In genomic region chr17:46809110-46809571, GRCh38 we compare ENCODE assay signal across 26 cellular contexts. TPM values are rescaled to one million over a fixed set of nuclear protein-coding genes. Genes with fewer than 3 reads are reported as not detected.
A peak's percentile ranks its signal among the peaks of the same experiment; 100 is the strongest.
DNase-seq lines count a peak whose midpoint lies in the region; ATAC-seq, FAIRE-seq and TF ChIP-seq lines count a peak whose summit lies in the region.
"Had no signal": no experiment of that assay in that cellular context is flagged by ENCODE, and none has a peak within 500 bp of the region (broad histone marks: within the 10 kb centered on the region; RNA-seq: fewer than 3 reads in every experiment).

No MANE protein-coding gene starts in this region.

- H3K18ac ChIP-seq in H1 (ENCODE audit: extremely low read depth, low read length), result peak overlapping the region; percentile 48
- H3K18ac ChIP-seq in neuronal stem cell (ENCODE audit: low read length), result no peak overlapping the region

- FAIRE-seq in H1 (lab: Jason Lieb, UNC) (peak; percentile 28), GM19239 (lab: Jason Lieb, UNC) (no peak)
- FAIRE-seq: HepG2 had no signal

- H3K4ac ChIP-seq in H1 (replicated peaks; ENCODE audit: insufficient read length, low read depth, low read length) (no peak overlapping the region), neuronal stem cell (ENCODE audit: low read length) (no peak overlapping the region)

- H3K79me1 ChIP-seq in H1 (ENCODE audit: low read depth, low read length) (no peaks in the 10 kb centered on the region), neuronal stem cell (ENCODE audit: low read depth, low read length) (no peaks in the 10 kb centered on the region)

- H4K8ac ChIP-seq in H1 (ENCODE audit: extremely low read depth, insufficient read depth, low read length), result no peak overlapping the region
- H4K8ac ChIP-seq in neuronal stem cell (ENCODE audit: low read depth, low read length), result no peak overlapping the region

- POLR2A ChIA-PET in H1 (lab: Charles Lee; ENCODE audit: partially characterized antibody), result interaction anchor here (1.8 kb wide), 1 partner anchor 10 kb away, joined by 4 read pairs; no protein-coding TSS in a partner anchor

- H2BK5ac ChIP-seq in H1 (ENCODE audit: low read depth, low read length), result no peak overlapping the region
- no peak overlapping the region for H2BK5ac ChIP-seq in neuronal stem cell (ENCODE audit: low read length)

- H3K36me3 ChIP-seq in H1 (ENCODE audit: control insufficient read depth in 2 of 4, insufficient read depth in 4 of 4, low read length in 3 of 4) (no peaks in the 10 kb centered on the region), neuronal stem cell (replicated peaks in 1 of 2; ENCODE audit: control insufficient read depth in 2 of 2, insufficient read depth in 2 of 2, low read length in 2 of 2) (peaks cover 1 to 29% of the 10 kb centered on the region in 2 donors)
- H3K36me3 ChIP-seq: neutrophil had no signal

- no peak overlapping the region for H3K14ac ChIP-seq in H1 (ENCODE audit: insufficient read length)
- H3K14ac ChIP-seq in neuronal stem cell (ENCODE audit: low read length), result no peak overlapping the region

- H3K4me3 ChIP-seq in H1 (ENCODE audit: extremely low read depth in 1 of 4, insufficient read depth in 2 of 4, low read depth in 3 of 4, low read length in 4 of 4), result no peak overlapping the region
- H3K4me3 ChIP-seq in neuronal stem cell (ENCODE audit: low read length in 2 of 2), result no peak overlapping the region
- H3K4me3 ChIP-seq: psoas muscle, testis had no signal

- H4K20me1 ChIP-seq in H1 (replicated peaks in 1 of 2; ENCODE audit: control insufficient read depth in 1 of 2, insufficient read depth in 2 of 2, low read length in 2 of 2), result peaks cover 0 to 2% of the 10 kb centered on the region in 2 experiments

- H3K23ac ChIP-seq in H1 (ENCODE audit: insufficient read length) (no peak overlapping the region), neuronal stem cell (ENCODE audit: low read depth, low read length, poor library complexity) (no peak overlapping the region)

- no peak overlapping the region for H4K91ac ChIP-seq in H1 (replicated peaks; ENCODE audit: insufficient read length, low read length)
- no peak overlapping the region for H4K91ac ChIP-seq in neuronal stem cell (ENCODE audit: low read depth, low read length, poor library complexity)

- H2AK5ac ChIP-seq in H1 (ENCODE audit: low read depth, low read length) (no peak overlapping the region), neuronal stem cell (ENCODE audit: low read depth, low read length) (peak overlapping the region; percentile 1)

- H2BK12ac ChIP-seq in H1 (ENCODE audit: low read depth, low read length) (no peak overlapping the region), neuronal stem cell (ENCODE audit: low read length) (no peak overlapping the region)

- DNase-seq in ELF-1 (ENCODE audit: low read depth, low spot score), result peak; percentile 90
- peak; percentile 14 for DNase-seq in NCI-H510A (lab: John Stamatoyannopoulos, UW)
- DNase-seq in H1 (ENCODE audit: low read depth in 1 of 2, low spot score in 2 of 2), result peak in 1 of 2 experiments; percentile 63
- no peak for DNase-seq in neuronal stem cell (ENCODE audit: low spot score)
- DNase-seq in hypothalamus (lab: John Stamatoyannopoulos, UW), result no peak
- no peak for DNase-seq in GM19239 (ENCODE audit: insufficient read length, low spot score)
- DNase-seq: activated CD4-positive, alpha-beta T cell treated with anti-CD3 and anti-CD28 coated beads for 4 hours; activated CD8-positive, alpha-beta memory T cell treated with anti-CD3 and anti-CD28 coated beads, Interleukin-2, amount 10 ng/mL, durations not matched to agents 7 days and 5 days; aorta; CD4-positive, alpha-beta T cell; GF-D8; NCI-H1092 treated with DMSO at 0.1 percent for 48 hours; NCI-H2029 treated with DMSO at 0.1 percent for 48 hours; NCI-H446; psoas muscle; stimulated activated CD4-positive, alpha-beta T cell treated with anti-CD3 and anti-CD28 coated beads, Interleukin-2, amount 100 ng/mL, for 24 hours; testis had no signal

- WGBS in H1 (ENCODE audit: extremely low coverage in 1 of 2, insufficient coverage in 1 of 2, insufficient read length in 1 of 2, insufficient replicate concordance in 2 of 2, low coverage in 1 of 2, low lambda C conversion rate in 2 of 2, missing lambda C conversion rate in 1 of 2), 2 experiments, result 68% methylated on average over 8 of the region's 8 CpGs; no CpG with 5 or more reads in 1 of the 2 experiments
- no CpG with 5 or more reads among the region's 8 CpGs for WGBS in neuronal stem cell (ENCODE audit: extremely low coverage in 2 of 2, insufficient read length in 2 of 2, insufficient replicate concordance in 1 of 2), 2 donors

- CTCF ChIA-PET in H1 (lab: Charles Lee; ENCODE audit: partially characterized antibody), result interaction anchor here (0.9 to 2.4 kb wide), 11 partner anchors 10 to 34 kb away, joined by 3 to 9 read pairs (median 4); no protein-coding TSS in a partner anchor

- H3K56ac ChIP-seq in H1 (replicated peaks; ENCODE audit: insufficient read length, low read depth, low read length), result no peak overlapping the region

- no peaks in the 10 kb centered on the region for H3K23me2 ChIP-seq in H1 (ENCODE audit: low read depth, low read length)

- H3K79me2 ChIP-seq in H1 (ENCODE audit: control insufficient read depth in 1 of 2, insufficient read depth in 2 of 2, low read length in 2 of 2), result no peaks in the 10 kb centered on the region

- TF ChIP-seq CTCF in H1 (IDR thresholded peaks at IDR 0.05; ENCODE audit: control extremely low read depth in 1 of 3, insufficient read depth in 1 of 3, low read depth in 1 of 3, low read length in 3 of 3), result no peak

- no peak for TF ChIP-seq EP300 in H1 (IDR thresholded peaks at IDR 0.05; ENCODE audit: borderline replicate concordance in 1 of 2, low read depth in 2 of 2, low read length in 2 of 2)

- TF ChIP-seq POLR2A in H1 (IDR thresholded peaks at IDR 0.05; ENCODE audit: control extremely low read depth in 1 of 2, low read depth in 2 of 2, low read length in 2 of 2), result no peak

- H3K9me3 ChIP-seq in H1 (ENCODE audit: insufficient read depth in 2 of 2, low read depth in 1 of 2, low read length in 1 of 2), result no peaks in the 10 kb centered on the region
- H3K9me3 ChIP-seq in neuronal stem cell (replicated peaks in 1 of 2; ENCODE audit: control insufficient read depth in 2 of 2, insufficient read depth in 1 of 2, low read depth in 1 of 2, low read length in 2 of 2), result peaks cover 0 to 5% of the 10 kb centered on the region in 2 donors
- H3K9me3 ChIP-seq: neutrophil, psoas muscle, testis had no signal

- no peak overlapping the region for H2BK15ac ChIP-seq in H1 (ENCODE audit: low read length)
- H2BK15ac ChIP-seq in neuronal stem cell (ENCODE audit: low read length), result no peak overlapping the region

- H3K4me2 ChIP-seq in H1 (ENCODE audit: insufficient read depth in 1 of 2, low read depth in 2 of 2, low read length in 2 of 2) (no peak overlapping the region), neuronal stem cell (ENCODE audit: insufficient read depth, low read length, poor library complexity, severe bottlenecking) (no peak overlapping the region)

- H2AFZ ChIP-seq in H1 (ENCODE audit: low read length) (no peak overlapping the region), neuronal stem cell (ENCODE audit: low read length) (no peak overlapping the region)

- no peak for TF ChIP-seq RAD21 in H1 (IDR thresholded peaks at IDR 0.05 in 1 of 2, conservative IDR thresholded peaks at IDR 0.05 in 1 of 2; ENCODE audit: low read depth in 2 of 2, low read length in 2 of 2)

- H3K9ac ChIP-seq in H1 (replicated peaks in 1 of 4; ENCODE audit: extremely low read depth in 1 of 4, low read depth in 3 of 4, low read length in 3 of 4) (no peak overlapping the region), neuronal stem cell (ENCODE audit: low read depth, low read length, poor library complexity) (no peak overlapping the region)

- H3K4me1 ChIP-seq in H1 (replicated peaks in 1 of 4; ENCODE audit: control insufficient read depth in 3 of 4, insufficient read depth in 4 of 4, low read length in 3 of 4), result peaks cover 0 to 14% (median 2%) of the 10 kb centered on the region in 4 experiments; a peak in 4 of 7 replicates
- peaks cover 0 to 2% of the 10 kb centered on the region in 2 donors for H3K4me1 ChIP-seq in neuronal stem cell (ENCODE audit: control insufficient read depth in 2 of 2, insufficient read depth in 1 of 2, low read depth in 1 of 2, low read length in 2 of 2)
- H3K4me1 ChIP-seq: psoas muscle, testis had no signal

- peaks cover 0 to 4% (median 2%) of the 10 kb centered on the region in 4 experiments; a peak in 3 of 7 replicates for H3K27me3 ChIP-seq in H1 (replicated peaks in 1 of 4; ENCODE audit: control insufficient read depth in 3 of 4, extremely low read depth in 1 of 4, insufficient read depth in 3 of 4, low read length in 3 of 4)
- peaks cover 0 to 15% (median 0%) of the 10 kb centered on the region in 3 experiments for H3K27me3 ChIP-seq in neuronal stem cell (ENCODE audit: control insufficient read depth in 3 of 3, insufficient read depth in 3 of 3, low read depth in 1 of 3, low read length in 3 of 3)
- H3K27me3 ChIP-seq: testis had no signal

- no peak overlapping the region for H3K27ac ChIP-seq in H1 (ENCODE audit: low read depth, low read length)
- H3K27ac ChIP-seq in neuronal stem cell (replicated peaks; ENCODE audit: low read length), result no peak overlapping the region
- H3K27ac ChIP-seq: epithelial cell of prostate, neutrophil, psoas muscle, testis had no signal

- no peak for ATAC-seq in HG03442 (IDR thresholded peaks at IDR 0.05; ENCODE audit: unreplicated experiment)
- ATAC-seq in HG03139 (IDR thresholded peaks at IDR 0.05; ENCODE audit: unreplicated experiment), result no peak
- ATAC-seq: activated CD8-positive, alpha-beta memory T cell treated with anti-CD3 and anti-CD28 coated beads, Interleukin-2, amount 10 ng/mL, durations not matched to agents 7 days and 5 days; HepG2; psoas muscle; Right ventricle myocardium inferior; stimulated activated memory B cell treated with anti-CD40 and anti-IgM and Interleukin-4, amounts not matched to agents 10 μg/mL and 1 μg/mL and 100 μg/mL, for 72 hours had no signal

- no peak overlapping the region for H2BK20ac ChIP-seq in H1 (ENCODE audit: low read length)

- no peak overlapping the region for H4K5ac ChIP-seq in H1 (ENCODE audit: insufficient read length, low read depth, low read length)

- no peak overlapping the region for H2BK120ac ChIP-seq in H1 (replicated peaks; ENCODE audit: low read depth, low read length)
- no peak overlapping the region for H2BK120ac ChIP-seq in neuronal stem cell (ENCODE audit: low read depth, low read length)

RNA-seq across cellular contexts. Expression of gene WNT3, which starts 9.4 kb away (rescaled TPM):
- 1.3 and 2.0 TPM in 2 replicates for total RNA-seq in H1 (2021; fragmentation: NEBNext Ultra II Directional; extraction: Animal tissue kit (Norgen Biotek cat#: 25700))
- 0.56 and 0.96 TPM in 2 replicates for polyA plus RNA-seq in H1 (2011; rRNA removed)
- polyA plus RNA-seq in H1 (2011; cell fraction: cytosol; rRNA removed), result 1.00 TPM
- polyA plus RNA-seq in H1 (2011; cell fraction: nucleus; rRNA removed), result 1.2 TPM
- 0.40 to 1.3 TPM (median 0.77 TPM) in 4 replicates for polyA plus RNA-seq in H1 (2012, experiment 1 of 2)
- polyA plus RNA-seq in H1 (2012, experiment 2 of 2), result 0.76 TPM
- polyA plus RNA-seq in H1 (2013, experiment 1 of 2), result 5.2 TPM
- 6.7 TPM for polyA plus RNA-seq in H1 (2013, experiment 2 of 2)
- 0.71 and 0.91 TPM in 2 replicates for polyA minus RNA-seq in H1 (2011; rRNA and poly(A)+ RNA removed)
- 0.66 TPM for polyA minus RNA-seq in H1 (2011; cell fraction: cytosol; rRNA and poly(A)+ RNA removed)
- 0.60 TPM for polyA minus RNA-seq in H1 (2011; cell fraction: nucleus; rRNA and poly(A)+ RNA removed)
- 6.1 TPM for polyA plus RNA-seq in neuronal stem cell (2013, experiment 1 of 2)
- 6.0 TPM for polyA plus RNA-seq in neuronal stem cell (2013, experiment 2 of 2)
- total RNA-seq: activated CD8-positive, alpha-beta memory T cell treated with anti-CD3 and anti-CD28 coated beads, Interleukin-2, amount 10 ng/mL, durations not matched to agents 7 days and 5 days; CD4-positive, alpha-beta T cell had no signal

RNA-seq across cellular contexts. Expression of gene WNT9B, which starts 42.2 kb away (rescaled TPM):
- total RNA-seq in H1 (2021; fragmentation: NEBNext Ultra II Directional; extraction: Animal tissue kit (Norgen Biotek cat#: 25700)), result not detected in 2 replicates
- 0.21 and 0.35 TPM in 2 replicates for polyA plus RNA-seq in H1 (2011; rRNA removed)
- polyA plus RNA-seq in H1 (2011; cell fraction: cytosol; rRNA removed), result 0.09 TPM
- 0.10 TPM for polyA plus RNA-seq in H1 (2011; cell fraction: nucleus; rRNA removed)
- 0.13 to 0.15 TPM in 2 of 4 replicates, not detected in the others for polyA plus RNA-seq in H1 (2012, experiment 1 of 2)
- not detected for polyA plus RNA-seq in H1 (2012, experiment 2 of 2)
- 0.16 TPM for polyA plus RNA-seq in H1 (2013, experiment 1 of 2)
- 0.11 TPM for polyA plus RNA-seq in H1 (2013, experiment 2 of 2)
- polyA minus RNA-seq in H1 (2011; rRNA and poly(A)+ RNA removed), result 0.12 and 0.47 TPM in 2 replicates
- not detected for polyA minus RNA-seq in H1 (2011; cell fraction: cytosol; rRNA and poly(A)+ RNA removed)
- not detected for polyA minus RNA-seq in H1 (2011; cell fraction: nucleus; rRNA and poly(A)+ RNA removed)
- polyA plus RNA-seq in neuronal stem cell (2013, experiment 1 of 2), result not detected
- polyA plus RNA-seq in neuronal stem cell (2013, experiment 2 of 2), result not detected
- total RNA-seq: activated CD8-positive, alpha-beta memory T cell treated with anti-CD3 and anti-CD28 coated beads, Interleukin-2, amount 10 ng/mL, durations not matched to agents 7 days and 5 days; activated T-helper 1 cell treated with anti-CD3 and anti-CD28 coated beads, Interleukin-12 subunit alpha, Interleukin-12 subunit beta, Interleukin-2, Interleukin-4 antibody, amounts not matched to agents 30 ng/mL and 10 ng/mL and 1 ng/mL, durations not matched to agents 14 hours and 24 hours and 36 hours; CD4-positive, alpha-beta T cell; HepG2; OCI-LY7; Right ventricle myocardium inferior had no signal
- polyA plus RNA-seq: HepG2 had no signal

Comparison
In these comparisons a context has a peak if more than half of its experiments do, and no peak if none do; other contexts are left out.
1. DNase-seq: peak in ELF-1 (single experiment) and NCI-H510A (single experiment); none in neuronal stem cell (single experiment), hypothalamus (0 of 51) and GM19239 (single experiment).